In the genomic region with DNA sequence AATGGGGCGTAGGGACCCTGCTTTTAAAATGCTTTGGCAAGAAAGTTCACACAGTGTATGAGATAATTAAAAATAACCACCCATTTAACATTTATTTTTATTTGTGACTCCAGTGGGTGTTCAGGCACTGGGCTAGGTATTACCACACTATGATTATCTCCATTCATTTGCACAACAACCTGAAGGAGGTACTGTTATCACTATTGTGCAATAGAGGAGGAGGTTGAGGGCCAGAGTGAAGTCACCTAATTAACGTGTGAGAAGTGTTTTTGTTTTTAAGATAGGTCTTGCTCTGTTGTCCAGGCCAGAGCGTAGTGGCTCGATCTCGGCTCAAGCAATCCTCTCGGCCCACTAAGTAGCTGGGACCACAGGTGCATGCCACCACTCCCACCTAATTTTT, we compare ENCODE assay signal across 23 cellular contexts. TPM values are rescaled to one million over a fixed set of nuclear protein-coding genes. Genes with fewer than 3 reads are reported as not detected.
DNase-seq lines count a peak whose midpoint lies in the region; ATAC-seq and TF ChIP-seq lines count a peak whose summit lies in the region.
"Had no signal": no experiment of that assay in that cellular context is flagged by ENCODE, and none has a peak within 500 bp of the region (broad histone marks: within the 10 kb centered on the region; RNA-seq: fewer than 3 reads in every experiment).

No MANE protein-coding gene starts in this region.

- no peak overlapping the region for H3K4me3 Mint-ChIP-seq in WTC11
- H3K4me3 Mint-ChIP-seq: B cell; CD4-positive, CD25-positive, alpha-beta regulatory T cell; HFFc6 had no signal

- no peak overlapping the region for H2BK5ac ChIP-seq in mesendoderm (ENCODE audit: low read length)

- H3K18ac ChIP-seq in mesendoderm (ENCODE audit: low read length) = no peak overlapping the region

- no peak for TF ChIP-seq CTCF in WTC11 (IDR thresholded peaks at IDR 0.05)
- no peak for TF ChIP-seq CTCF in WERI-Rb-1 (IDR thresholded peaks at IDR 0.05; ENCODE audit: low read depth, low read length)

- H3K27ac Mint-ChIP-seq in WTC11 = no peak overlapping the region; the same call in 1 of the 2 replicates
- H3K27ac Mint-ChIP-seq: B cell; CD4-positive, CD25-positive, alpha-beta regulatory T cell; HFFc6 had no signal

- H3K4ac ChIP-seq in mesendoderm (ENCODE audit: low read depth, low read length) = no peak overlapping the region

- no peak overlapping the region for H2BK120ac ChIP-seq in mesendoderm (ENCODE audit: low read depth, low read length)

- H3K27me3 Mint-ChIP-seq in WTC11 (ENCODE audit: low read depth) = no peaks in the 10 kb centered on the region
- H3K27me3 Mint-ChIP-seq: B cell; CD4-positive, CD25-positive, alpha-beta regulatory T cell had no signal

- POLR2A ChIA-PET in WTC11 (lab: Charles Lee) = no interaction called here

- no peaks in the 10 kb centered on the region for H3K79me1 ChIP-seq in mesendoderm (ENCODE audit: low read length)

- H2BK15ac ChIP-seq in mesendoderm (replicated peaks; ENCODE audit: low read depth) = no peak overlapping the region

- H4K8ac ChIP-seq in mesendoderm (ENCODE audit: low read depth, low read length) = no peak overlapping the region

- H3K36me3 Mint-ChIP-seq in WTC11 = no peaks in the 10 kb centered on the region

- DNase-seq in DMS53 (lab: John Stamatoyannopoulos, UW) (peak; percentile 4), DMS53 treated with DMSO at 0.1 percent for 48 hours (lab: John Stamatoyannopoulos, UW; ENCODE audit: unreplicated experiment) (no peak), WTC11 (ENCODE audit: low spot score) (no peak), mesendoderm (peak; percentile 26), WERI-Rb-1 (no peak), glomerular visceral epithelial cell (ENCODE audit: extremely low spot score) (no peak)
- DNase-seq: CD4-positive, CD25-positive, alpha-beta regulatory T cell; GF-D8; GOT3; HFFc6; Karpas-422; MG63; NCI-H1417; NCI-H187; NCI-H2227 treated with DMSO at 0.1 percent for 48 hours; NCI-H524; NCI-H82; SJCRH30 had no signal

- H3K4me2 ChIP-seq in mesendoderm (ENCODE audit: low read length) = no peak overlapping the region

- H3K4me3 ChIP-seq in mesendoderm (ENCODE audit: low read length) = no peak overlapping the region
- H3K4me3 ChIP-seq in WERI-Rb-1 (ENCODE audit: low read depth, low read length) = no peak overlapping the region
- H3K4me3 ChIP-seq: MG63, SJCRH30 had no signal

- no peaks in the 10 kb centered on the region for H3K79me2 ChIP-seq in mesendoderm (ENCODE audit: control insufficient read depth, insufficient read depth, low read length)

- ATAC-seq in WTC11 = no peak
- no peak for ATAC-seq in GM18867 (IDR thresholded peaks at IDR 0.05; ENCODE audit: unreplicated experiment)

- H3K36me3 ChIP-seq in mesendoderm (ENCODE audit: control insufficient read depth, insufficient read depth, low read length) = no peaks in the 10 kb centered on the region
- H3K36me3 ChIP-seq in WERI-Rb-1 = peaks cover 87% of the 10 kb centered on the region
- H3K36me3 ChIP-seq: MG63, SJCRH30 had no signal

- CTCF ChIA-PET in WTC11 (lab: Charles Lee) = interaction anchor here (1.4 kb wide), 1 partner anchor 343 kb away, joined by 5 read pairs; no protein-coding TSS in a partner anchor

- no peak for TF ChIP-seq RAD21 in Ishikawa (IDR thresholded peaks at IDR 0.05; ENCODE audit: low read depth)

- H3K23ac ChIP-seq in mesendoderm (ENCODE audit: low read length) = no peak overlapping the region

- no CpG with 5 or more reads among the region's 6 CpGs for WGBS in mesendoderm (ENCODE audit: extremely low coverage, insufficient coverage, low lambda C conversion rate)

- H3K4me1 Mint-ChIP-seq in WTC11 = peaks cover 7% of the 10 kb centered on the region; the same call in 1 of the 2 replicates
- H3K4me1 Mint-ChIP-seq: B cell; CD4-positive, CD25-positive, alpha-beta regulatory T cell had no signal

- no peak for TF ChIP-seq EP300 in Ishikawa (IDR thresholded peaks at IDR 0.05; ENCODE audit: borderline replicate concordance)

- H3K9me3 ChIP-seq in WERI-Rb-1 (ENCODE audit: severe bottlenecking) = no peaks in the 10 kb centered on the region
- H3K9me3 ChIP-seq: Caco-2, MG63, SJCRH30 had no signal

- H3K9ac ChIP-seq in mesendoderm (ENCODE audit: low read length) = no peak overlapping the region

- H3K9me3 Mint-ChIP-seq in WTC11 = no peaks in the 10 kb centered on the region
- H3K9me3 Mint-ChIP-seq: CD4-positive, CD25-positive, alpha-beta regulatory T cell; HFFc6 had no signal

- no peaks in the 10 kb centered on the region for H3K4me1 ChIP-seq in mesendoderm (ENCODE audit: control insufficient read depth, low read depth, low read length)
- H3K4me1 ChIP-seq: Caco-2, SJCRH30 had no signal

- no peak overlapping the region for H2AK5ac ChIP-seq in mesendoderm (ENCODE audit: low read length)

- no peak overlapping the region for H3K27ac ChIP-seq in mesendoderm (ENCODE audit: low read depth, low read length)
- no peak overlapping the region for H3K27ac ChIP-seq in WERI-Rb-1
- H3K27ac ChIP-seq: 22Rv1, SJCRH30 had no signal

- H4K5ac ChIP-seq in mesendoderm (ENCODE audit: low read length) = no peak overlapping the region

- H3K27me3 ChIP-seq in mesendoderm (ENCODE audit: insufficient read depth, low read length, poor library complexity) (no peaks in the 10 kb centered on the region), WERI-Rb-1 (ENCODE audit: insufficient read depth, low read depth, severe bottlenecking) (no peaks in the 10 kb centered on the region)
- H3K27me3 ChIP-seq: MG63, SJCRH30 had no signal

- no peak overlapping the region for H3K56ac ChIP-seq in mesendoderm (ENCODE audit: low read length)

TF ChIP-seq in Ishikawa, 13 proteins besides CTCF, POLR2A, EP300 and RAD21:
- TF ChIP-seq CEBPB (IDR thresholded peaks at IDR 0.05) (peak; percentile 42; the same call in 1 of the 2 replicates), CREB1 (IDR thresholded peaks at IDR 0.05; ENCODE audit: low read depth) (no peak)

TF ChIP-seq in WTC11, 78 proteins besides CTCF, POLR2A, EP300 and RAD21:
- TF ChIP-seq ZNF121 (CRISPR knock-in tag; IDR thresholded peaks at IDR 0.05) = 0 out of 2 replicates have a peak, but pooled peaks have one; percentile 35
- no peak for TF ChIP-seq OVOL2 (CRISPR knock-in tag; IDR thresholded peaks at IDR 0.05; ENCODE audit: borderline replicate concordance)
- no peak for TF ChIP-seq ZNF671 (CRISPR knock-in tag; IDR thresholded peaks at IDR 0.05)

RNA-seq across cellular contexts. Expression of gene MAK, which starts 29.2 kb away (rescaled TPM):
- 0.07 to 0.21 TPM (median 0.16 TPM) in 3 replicates for total RNA-seq in WTC11 (2021)
- 0.11 TPM for polyA plus RNA-seq in mesendoderm (2013, experiment 1 of 2)
- polyA plus RNA-seq in mesendoderm (2013, experiment 2 of 2) = 0.06 TPM
- total RNA-seq: B cell, HFFc6 had no signal

Comparison
In these comparisons a context has a peak if more than half of its experiments do, and no peak if none do; other contexts are left out.
1. DNase-seq: peak in DMS53 (single experiment) and mesendoderm (single experiment); none in DMS53 treated with DMSO at 0.1 percent for 48 hours (single experiment), WTC11 (single experiment), WERI-Rb-1 (single experiment) and glomerular visceral epithelial cell (single experiment).